Comparison of ENCODE assay signal across 1 cellular context in the genomic region with DNA sequence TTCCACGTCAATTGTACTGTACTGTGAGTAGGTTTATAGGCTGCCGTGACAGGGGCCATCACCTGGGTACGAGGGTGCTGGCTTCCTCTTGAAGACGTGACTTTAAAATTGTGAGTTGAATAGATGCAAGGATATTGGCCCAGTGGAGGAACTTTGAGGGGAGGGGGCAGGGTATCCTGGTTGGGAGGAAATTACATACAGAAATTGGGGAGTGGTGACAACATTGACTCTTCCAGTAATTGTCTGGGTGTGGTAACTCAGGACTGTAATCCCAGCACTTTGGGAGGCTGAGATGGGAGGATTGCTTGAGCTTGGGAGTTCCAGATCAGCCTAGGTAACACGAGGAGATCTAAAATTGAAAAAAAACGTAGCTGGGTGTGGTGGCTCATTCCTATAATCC.
TF ChIP-seq lines count a peak whose summit lies in the region.

No MANE protein-coding gene starts in this region.

TF ChIP-seq in GM23338, 12 proteins besides CTCF, POLR2A, EP300 and RAD21 (continued from another document):
- TF ChIP-seq EZH2phosphoT487 (IDR thresholded peaks at IDR 0.05; ENCODE audit: unreplicated experiment): no peak
- no peak for TF ChIP-seq POLR2AphosphoS5 (IDR thresholded peaks at IDR 0.05; ENCODE audit: low read depth)
